ENCODE assay signal across 11 cellular contexts in the genomic region with DNA sequence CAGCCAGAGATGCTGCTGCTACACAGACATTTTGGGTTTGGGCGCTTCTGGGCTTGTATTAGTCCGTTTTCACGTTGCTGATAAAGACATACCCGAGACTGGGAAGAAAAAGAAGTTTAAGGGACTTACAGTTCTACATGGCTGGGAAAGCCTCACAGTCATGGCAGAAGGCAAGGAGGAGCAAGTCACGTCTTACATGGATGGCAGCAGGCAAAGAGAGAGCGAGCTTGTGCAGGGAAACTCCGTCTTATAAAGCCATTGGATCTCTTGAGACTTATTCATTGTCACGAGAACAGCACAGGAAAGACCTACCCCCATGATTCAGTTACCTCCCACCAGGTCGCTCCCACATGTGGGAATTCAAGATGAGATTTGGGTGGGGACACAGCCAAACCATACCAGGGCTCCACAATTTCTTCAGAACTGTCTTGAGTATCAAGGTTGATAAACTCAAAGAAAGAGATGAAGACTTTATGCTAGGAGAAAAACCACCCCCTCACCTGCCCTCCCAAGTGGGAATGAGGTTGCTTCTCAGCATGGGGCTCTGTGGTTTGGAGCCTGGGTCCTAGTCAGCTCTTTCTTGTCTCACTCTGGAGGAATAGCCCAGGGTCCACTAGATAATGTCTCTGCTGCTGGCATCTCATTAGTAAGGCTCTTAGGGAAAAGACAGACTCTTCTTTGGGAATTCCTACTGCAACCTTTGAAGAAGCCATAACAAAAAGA.
"Had no signal": no experiment of that assay in that cellular context is flagged by ENCODE, and none has a peak within 500 bp of the region (broad histone marks: within the 10 kb centered on the region; RNA-seq: fewer than 3 reads in every experiment).

No MANE protein-coding gene starts in this region.

- ATAC-seq: GM23338, HCT116 had no signal

- H3K4me1 Mint-ChIP-seq: GM23338, H9 had no signal

- H3K4me3 Mint-ChIP-seq: GM23338, H9, HFFc6 had no signal

- H3K9ac ChIP-seq: GM23248 had no signal

- H3K9me3 ChIP-seq: HAP-1 had no signal

- H3K4me1 ChIP-seq: HAP-1 had no signal

- H3K36me3 ChIP-seq: HAP-1 had no signal

- H3K27ac ChIP-seq: GM23248 had no signal

- H3K9me3 Mint-ChIP-seq: HFFc6 had no signal

- H3K27ac Mint-ChIP-seq: GM23338, H9, HFFc6 had no signal

- H3K4me3 ChIP-seq: GM23248, GM23338, HAP-1 had no signal

- FAIRE-seq: H1, H54 had no signal

- H3K4me2 ChIP-seq: GM23338 had no signal

- DNase-seq: GM23248, GOT3, H7, H9, HCEC 1CT, HFFc6 had no signal

- H2AFZ ChIP-seq: GM23248, GM23338 had no signal
